Comparison of ENCODE assay signal across 1 cellular context in the genomic region with DNA sequence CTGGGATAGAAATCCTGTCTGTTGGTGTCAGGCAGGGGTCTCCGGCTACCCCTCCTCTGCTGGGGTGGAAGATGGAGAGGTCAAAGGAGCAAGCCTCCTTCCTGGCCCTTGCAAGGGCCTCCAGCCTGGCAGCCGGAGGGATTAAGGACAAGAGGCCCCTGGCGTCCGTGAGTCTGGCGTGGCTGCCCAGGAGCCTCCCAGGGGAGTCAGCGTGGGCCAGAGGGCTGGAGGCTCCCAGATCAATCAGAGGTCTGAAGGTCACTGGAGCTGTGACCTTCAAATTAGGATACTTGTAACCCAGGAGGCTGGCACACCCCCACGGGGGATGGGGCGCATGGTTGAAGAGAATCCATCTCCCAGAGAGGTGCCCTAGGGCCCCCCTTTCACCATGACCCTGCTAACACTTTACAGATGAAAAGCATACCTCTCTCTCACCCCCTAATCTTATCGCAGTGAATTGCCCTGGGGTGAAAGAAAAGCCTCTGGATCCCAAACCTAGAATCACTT.
TF ChIP-seq lines count a peak whose summit lies in the region.

No MANE protein-coding gene starts in this region.

TF ChIP-seq in HepG2, 621 proteins besides CTCF, POLR2A, EP300 and RAD21 (continued from another document and continues in another):
- TF ChIP-seq PHF8 (CRISPR knock-in tag; IDR thresholded peaks at IDR 0.05) (no peak), NFE2L2 (IDR thresholded peaks at IDR 0.05; ENCODE audit: low read length) (no peak), NR2F6 (IDR thresholded peaks at IDR 0.05) (peak; percentile 92), NR2F6 (CRISPR knock-in tag; IDR thresholded peaks at IDR 0.05) (peak; percentile 86), ZNF781 (CRISPR knock-in tag; IDR thresholded peaks at IDR 0.05; ENCODE audit: borderline replicate concordance, not compliant biosample characterization) (no peak), KLF12 (CRISPR knock-in tag; IDR thresholded peaks at IDR 0.05; ENCODE audit: borderline replicate concordance) (no peak), ZSCAN25 (CRISPR knock-in tag; IDR thresholded peaks at IDR 0.05) (no peak), ATF1 (CRISPR knock-in tag; IDR thresholded peaks at IDR 0.05) (no peak), ZNF546 (CRISPR knock-in tag; conservative IDR thresholded peaks at IDR 0.05) (no peak), FOXM1 (CRISPR knock-in tag; IDR thresholded peaks at IDR 0.05) (no peak), ZNF292 (CRISPR knock-in tag; IDR thresholded peaks at IDR 0.05; ENCODE audit: borderline replicate concordance, low read depth) (no peak), NCOR1 (IDR thresholded peaks at IDR 0.05; ENCODE audit: borderline replicate concordance, low read length) (no peak), ZNF329 (CRISPR knock-in tag; IDR thresholded peaks at IDR 0.05; ENCODE audit: low read depth) (no peak), RFX5 (IDR thresholded peaks at IDR 0.05; ENCODE audit: low read depth, low read length) (no peak), FLYWCH1 (CRISPR knock-in tag; IDR thresholded peaks at IDR 0.05) (no peak), GABPB1 (CRISPR knock-in tag; IDR thresholded peaks at IDR 0.05) (peak; percentile 32; the same call in 1 of the 2 replicates), KMT2A (CRISPR knock-in tag; IDR thresholded peaks at IDR 0.05) (no peak), ZNF253 (CRISPR knock-in tag; IDR thresholded peaks at IDR 0.05; ENCODE audit: borderline replicate concordance) (0 out of 2 replicates have a peak, but pooled peaks have one; percentile 29), ZNF790 (CRISPR knock-in tag; IDR thresholded peaks at IDR 0.05; ENCODE audit: borderline replicate concordance) (no peak), MED8 (CRISPR knock-in tag; IDR thresholded peaks at IDR 0.05; ENCODE audit: insufficient replicate concordance) (peak; percentile 29), ESRRA (CRISPR knock-in tag; IDR thresholded peaks at IDR 0.05; ENCODE audit: low read depth) (peak; percentile 96), ZNF564 (CRISPR knock-in tag; IDR thresholded peaks at IDR 0.05) (no peak), MEIS1 (CRISPR knock-in tag; IDR thresholded peaks at IDR 0.05; ENCODE audit: borderline replicate concordance) (no peak), HCFC1 (IDR thresholded peaks at IDR 0.05; ENCODE audit: low read depth, low read length) (no peak), ZNF776 (CRISPR knock-in tag; IDR thresholded peaks at IDR 0.05) (no peak), SAFB2 (CRISPR knock-in tag; IDR thresholded peaks at IDR 0.05; ENCODE audit: borderline replicate concordance, low read depth) (no peak), ZNF383 (CRISPR knock-in tag; IDR thresholded peaks at IDR 0.05; ENCODE audit: borderline replicate concordance) (no peak), NFATC3 (CRISPR knock-in tag; IDR thresholded peaks at IDR 0.05) (no peak), ONECUT2 (CRISPR knock-in tag; IDR thresholded peaks at IDR 0.05) (peak; percentile 89), ZBTB8A (CRISPR knock-in tag; IDR thresholded peaks at IDR 0.05; ENCODE audit: borderline replicate concordance, low read depth) (no peak), ZNF382 (CRISPR knock-in tag; IDR thresholded peaks at IDR 0.05; ENCODE audit: borderline replicate concordance) (no peak), MED1 (CRISPR knock-in tag; IDR thresholded peaks at IDR 0.05) (peak; percentile 82), ZNF607 (CRISPR knock-in tag; IDR thresholded peaks at IDR 0.05; ENCODE audit: borderline replicate concordance) (no peak), GZF1 (CRISPR knock-in tag; IDR thresholded peaks at IDR 0.05) (no peak), TGIF2 (CRISPR knock-in tag; IDR thresholded peaks at IDR 0.05) (no peak), KDM5B (CRISPR knock-in tag; IDR thresholded peaks at IDR 0.05; ENCODE audit: borderline replicate concordance) (0 out of 2 replicates have a peak, but pooled peaks have one; percentile 10), HMG20A (CRISPR knock-in tag; IDR thresholded peaks at IDR 0.05; ENCODE audit: borderline replicate concordance) (peak; percentile 45; the same call in 1 of the 2 replicates), ZNF264 (CRISPR knock-in tag; IDR thresholded peaks at IDR 0.05) (no peak), MIER2 (CRISPR knock-in tag; IDR thresholded peaks at IDR 0.05) (no peak), JUN (CRISPR knock-in tag; IDR thresholded peaks at IDR 0.05) (no peak), YEATS2 (CRISPR knock-in tag; IDR thresholded peaks at IDR 0.05; ENCODE audit: borderline replicate concordance) (0 out of 2 replicates have a peak, but pooled peaks have one; percentile 10)
- TF ChIP-seq, protein P1, sequence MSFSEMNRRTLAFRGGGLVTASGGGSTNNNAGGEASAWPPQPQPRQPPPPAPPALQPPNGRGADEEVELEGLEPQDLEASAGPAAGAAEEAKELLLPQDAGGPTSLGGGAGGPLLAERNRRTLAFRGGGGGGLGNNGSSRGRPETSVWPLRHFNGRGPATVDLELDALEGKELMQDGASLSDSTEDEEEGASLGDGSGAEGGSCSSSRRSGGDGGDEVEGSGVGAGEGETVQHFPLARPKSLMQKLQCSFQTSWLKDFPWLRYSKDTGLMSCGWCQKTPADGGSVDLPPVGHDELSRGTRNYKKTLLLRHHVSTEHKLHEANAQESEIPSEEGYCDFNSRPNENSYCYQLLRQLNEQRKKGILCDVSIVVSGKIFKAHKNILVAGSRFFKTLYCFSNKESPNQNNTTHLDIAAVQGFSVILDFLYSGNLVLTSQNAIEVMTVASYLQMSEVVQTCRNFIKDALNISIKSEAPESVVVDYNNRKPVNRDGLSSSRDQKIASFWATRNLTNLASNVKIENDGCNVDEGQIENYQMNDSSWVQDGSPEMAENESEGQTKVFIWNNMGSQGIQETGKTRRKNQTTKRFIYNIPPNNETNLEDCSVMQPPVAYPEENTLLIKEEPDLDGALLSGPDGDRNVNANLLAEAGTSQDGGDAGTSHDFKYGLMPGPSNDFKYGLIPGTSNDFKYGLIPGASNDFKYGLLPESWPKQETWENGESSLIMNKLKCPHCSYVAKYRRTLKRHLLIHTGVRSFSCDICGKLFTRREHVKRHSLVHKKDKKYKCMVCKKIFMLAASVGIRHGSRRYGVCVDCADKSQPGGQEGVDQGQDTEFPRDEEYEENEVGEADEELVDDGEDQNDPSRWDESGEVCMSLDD (CRISPR knock-in tag; IDR thresholded peaks at IDR 0.05; ENCODE audit: borderline replicate concordance), result peak; percentile 92; the same call in 1 of the 2 replicates
- TF ChIP-seq, protein P2, sequence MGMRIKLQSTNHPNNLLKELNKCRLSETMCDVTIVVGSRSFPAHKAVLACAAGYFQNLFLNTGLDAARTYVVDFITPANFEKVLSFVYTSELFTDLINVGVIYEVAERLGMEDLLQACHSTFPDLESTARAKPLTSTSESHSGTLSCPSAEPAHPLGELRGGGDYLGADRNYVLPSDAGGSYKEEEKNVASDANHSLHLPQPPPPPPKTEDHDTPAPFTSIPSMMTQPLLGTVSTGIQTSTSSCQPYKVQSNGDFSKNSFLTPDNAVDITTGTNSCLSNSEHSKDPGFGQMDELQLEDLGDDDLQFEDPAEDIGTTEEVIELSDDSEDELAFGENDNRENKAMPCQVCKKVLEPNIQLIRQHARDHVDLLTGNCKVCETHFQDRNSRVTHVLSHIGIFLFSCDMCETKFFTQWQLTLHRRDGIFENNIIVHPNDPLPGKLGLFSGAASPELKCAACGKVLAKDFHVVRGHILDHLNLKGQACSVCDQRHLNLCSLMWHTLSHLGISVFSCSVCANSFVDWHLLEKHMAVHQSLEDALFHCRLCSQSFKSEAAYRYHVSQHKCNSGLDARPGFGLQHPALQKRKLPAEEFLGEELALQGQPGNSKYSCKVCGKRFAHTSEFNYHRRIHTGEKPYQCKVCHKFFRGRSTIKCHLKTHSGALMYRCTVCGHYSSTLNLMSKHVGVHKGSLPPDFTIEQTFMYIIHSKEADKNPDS (CRISPR knock-in tag; IDR thresholded peaks at IDR 0.05), result no peak
- TF ChIP-seq, protein P3, sequence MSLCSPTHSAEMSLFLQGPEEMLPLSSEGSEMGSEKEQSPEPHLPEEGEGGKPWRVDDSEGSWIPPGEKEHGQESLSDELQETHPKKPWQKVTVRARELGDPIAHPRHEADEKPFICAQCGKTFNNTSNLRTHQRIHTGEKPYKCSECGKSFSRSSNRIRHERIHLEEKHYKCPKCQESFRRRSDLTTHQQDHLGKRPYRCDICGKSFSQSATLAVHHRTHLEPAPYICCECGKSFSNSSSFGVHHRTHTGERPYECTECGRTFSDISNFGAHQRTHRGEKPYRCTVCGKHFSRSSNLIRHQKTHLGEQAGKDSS (CRISPR knock-in tag; IDR thresholded peaks at IDR 0.05; ENCODE audit: borderline replicate concordance, low read depth), result no peak
- TF ChIP-seq, protein P4, sequence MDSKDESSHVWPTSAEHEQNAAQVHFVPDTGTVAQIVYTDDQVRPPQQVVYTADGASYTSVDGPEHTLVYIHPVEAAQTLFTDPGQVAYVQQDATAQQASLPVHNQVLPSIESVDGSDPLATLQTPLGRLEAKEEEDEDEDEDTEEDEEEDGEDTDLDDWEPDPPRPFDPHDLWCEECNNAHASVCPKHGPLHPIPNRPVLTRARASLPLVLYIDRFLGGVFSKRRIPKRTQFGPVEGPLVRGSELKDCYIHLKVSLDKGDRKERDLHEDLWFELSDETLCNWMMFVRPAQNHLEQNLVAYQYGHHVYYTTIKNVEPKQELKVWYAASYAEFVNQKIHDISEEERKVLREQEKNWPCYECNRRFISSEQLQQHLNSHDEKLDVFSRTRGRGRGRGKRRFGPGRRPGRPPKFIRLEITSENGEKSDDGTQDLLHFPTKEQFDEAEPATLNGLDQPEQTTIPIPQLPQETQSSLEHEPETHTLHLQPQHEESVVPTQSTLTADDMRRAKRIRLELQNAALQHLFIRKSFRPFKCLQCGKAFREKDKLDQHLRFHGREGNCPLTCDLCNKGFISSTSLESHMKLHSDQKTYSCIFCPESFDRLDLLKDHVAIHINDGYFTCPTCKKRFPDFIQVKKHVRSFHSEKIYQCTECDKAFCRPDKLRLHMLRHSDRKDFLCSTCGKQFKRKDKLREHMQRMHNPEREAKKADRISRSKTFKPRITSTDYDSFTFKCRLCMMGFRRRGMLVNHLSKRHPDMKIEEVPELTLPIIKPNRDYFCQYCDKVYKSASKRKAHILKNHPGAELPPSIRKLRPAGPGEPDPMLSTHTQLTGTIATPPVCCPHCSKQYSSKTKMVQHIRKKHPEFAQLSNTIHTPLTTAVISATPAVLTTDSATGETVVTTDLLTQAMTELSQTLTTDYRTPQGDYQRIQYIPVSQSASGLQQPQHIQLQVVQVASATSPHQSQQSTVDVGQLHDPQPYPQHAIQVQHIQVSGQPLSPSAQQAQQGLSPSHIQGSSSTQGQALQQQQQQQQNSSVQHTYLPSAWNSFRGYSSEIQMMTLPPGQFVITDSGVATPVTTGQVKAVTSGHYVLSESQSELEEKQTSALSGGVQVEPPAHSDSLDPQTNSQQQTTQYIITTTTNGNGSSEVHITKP (CRISPR knock-in tag; IDR thresholded peaks at IDR 0.05; ENCODE audit: low read depth), result no peak
- TF ChIP-seq, protein P5, sequence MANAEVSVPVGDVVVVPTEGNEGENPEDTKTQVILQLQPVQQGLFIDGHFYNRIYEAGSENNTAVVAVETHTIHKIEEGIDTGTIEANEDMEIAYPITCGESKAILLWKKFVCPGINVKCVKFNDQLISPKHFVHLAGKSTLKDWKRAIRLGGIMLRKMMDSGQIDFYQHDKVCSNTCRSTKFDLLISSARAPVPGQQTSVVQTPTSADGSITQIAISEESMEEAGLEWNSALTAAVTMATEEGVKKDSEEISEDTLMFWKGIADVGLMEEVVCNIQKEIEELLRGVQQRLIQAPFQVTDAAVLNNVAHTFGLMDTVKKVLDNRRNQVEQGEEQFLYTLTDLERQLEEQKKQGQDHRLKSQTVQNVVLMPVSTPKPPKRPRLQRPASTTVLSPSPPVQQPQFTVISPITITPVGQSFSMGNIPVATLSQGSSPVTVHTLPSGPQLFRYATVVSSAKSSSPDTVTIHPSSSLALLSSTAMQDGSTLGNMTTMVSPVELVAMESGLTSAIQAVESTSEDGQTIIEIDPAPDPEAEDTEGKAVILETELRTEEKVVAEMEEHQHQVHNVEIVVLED (CRISPR knock-in tag; IDR thresholded peaks at IDR 0.05; ENCODE audit: borderline replicate concordance), result no peak
- TF ChIP-seq, protein P6, sequence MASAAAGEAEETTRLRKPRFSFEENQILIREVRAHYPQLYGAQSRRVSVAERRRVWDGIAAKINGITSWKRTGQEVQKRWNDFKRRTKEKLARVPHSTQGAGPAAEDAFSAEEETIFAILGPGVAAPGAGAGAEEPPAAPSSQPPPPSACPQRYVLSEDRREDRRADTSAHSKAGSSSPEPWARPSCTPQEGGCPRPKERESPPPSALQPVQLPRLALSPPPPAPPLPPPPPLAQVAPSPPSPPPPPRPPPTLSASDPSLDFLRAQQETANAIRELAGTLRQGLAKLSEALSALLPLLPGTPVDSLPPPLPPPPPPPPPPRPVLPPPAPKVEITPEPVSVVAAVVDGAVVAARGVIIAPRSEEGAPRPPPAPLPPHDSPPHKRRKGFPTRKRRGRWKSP (CRISPR knock-in tag; IDR thresholded peaks at IDR 0.05), result no peak
- TF ChIP-seq, protein P7, sequence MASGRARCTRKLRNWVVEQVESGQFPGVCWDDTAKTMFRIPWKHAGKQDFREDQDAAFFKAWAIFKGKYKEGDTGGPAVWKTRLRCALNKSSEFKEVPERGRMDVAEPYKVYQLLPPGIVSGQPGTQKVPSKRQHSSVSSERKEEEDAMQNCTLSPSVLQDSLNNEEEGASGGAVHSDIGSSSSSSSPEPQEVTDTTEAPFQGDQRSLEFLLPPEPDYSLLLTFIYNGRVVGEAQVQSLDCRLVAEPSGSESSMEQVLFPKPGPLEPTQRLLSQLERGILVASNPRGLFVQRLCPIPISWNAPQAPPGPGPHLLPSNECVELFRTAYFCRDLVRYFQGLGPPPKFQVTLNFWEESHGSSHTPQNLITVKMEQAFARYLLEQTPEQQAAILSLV (CRISPR knock-in tag; IDR thresholded peaks at IDR 0.05; ENCODE audit: borderline replicate concordance), result 0 out of 2 replicates have a peak, but pooled peaks have one; percentile 3
- TF ChIP-seq, protein P8, sequence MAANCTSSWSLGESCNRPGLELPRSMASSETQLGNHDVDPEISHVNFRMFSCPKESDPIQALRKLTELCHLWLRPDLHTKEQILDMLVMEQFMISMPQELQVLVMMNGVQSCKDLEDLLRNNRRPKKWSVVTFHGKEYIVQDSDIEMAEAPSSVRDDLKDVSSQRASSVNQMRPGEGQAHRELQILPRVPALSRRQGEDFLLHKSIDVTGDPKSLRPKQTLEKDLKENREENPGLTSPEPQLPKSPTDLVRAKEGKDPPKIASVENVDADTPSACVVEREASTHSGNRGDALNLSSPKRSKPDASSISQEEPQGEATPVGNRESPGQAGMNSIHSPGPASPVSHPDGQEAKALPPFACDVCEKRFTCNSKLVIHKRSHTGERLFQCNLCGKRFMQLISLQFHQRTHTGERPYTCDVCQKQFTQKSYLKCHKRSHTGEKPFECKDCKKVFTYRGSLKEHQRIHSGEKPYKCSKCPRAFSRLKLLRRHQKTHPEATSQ (CRISPR knock-in tag; IDR thresholded peaks at IDR 0.05; ENCODE audit: borderline replicate concordance), result 0 out of 2 replicates have a peak, but pooled peaks have one; percentile 64
- TF ChIP-seq, protein P9, sequence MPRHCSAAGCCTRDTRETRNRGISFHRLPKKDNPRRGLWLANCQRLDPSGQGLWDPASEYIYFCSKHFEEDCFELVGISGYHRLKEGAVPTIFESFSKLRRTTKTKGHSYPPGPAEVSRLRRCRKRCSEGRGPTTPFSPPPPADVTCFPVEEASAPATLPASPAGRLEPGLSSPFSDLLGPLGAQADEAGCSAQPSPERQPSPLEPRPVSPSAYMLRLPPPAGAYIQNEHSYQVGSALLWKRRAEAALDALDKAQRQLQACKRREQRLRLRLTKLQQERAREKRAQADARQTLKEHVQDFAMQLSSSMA (CRISPR knock-in tag; IDR thresholded peaks at IDR 0.05), result no peak
